ENCODE assay signal across 10 cellular contexts in the genomic region with DNA sequence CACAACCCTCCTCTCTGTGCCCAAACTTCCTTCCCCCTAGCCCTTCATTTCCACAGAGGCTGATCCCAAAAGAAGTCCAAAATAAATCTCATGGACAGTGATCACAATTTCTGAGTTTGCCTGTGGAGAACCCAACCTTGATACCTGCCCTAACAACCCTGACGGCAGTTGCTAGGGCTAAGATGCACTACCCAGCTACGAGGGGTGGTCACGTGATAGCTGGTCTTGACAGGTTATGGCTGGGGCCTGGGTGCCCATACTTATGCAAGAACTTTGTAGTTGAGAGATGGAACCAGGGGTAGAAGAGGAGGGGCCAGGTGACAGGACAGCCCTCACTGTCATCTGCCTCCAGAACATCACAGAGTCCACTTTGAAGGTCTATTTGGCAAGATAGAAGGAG.
"Had no signal": no experiment of that assay in that cellular context is flagged by ENCODE, and none has a peak within 500 bp of the region (broad histone marks: within the 10 kb centered on the region; RNA-seq: fewer than 3 reads in every experiment).

No MANE protein-coding gene starts in this region.

- H2AFZ ChIP-seq: GM23248 had no signal

- ATAC-seq: HCT116 had no signal

- H3K4me1 ChIP-seq: HAP-1 had no signal

- H3K4me2 ChIP-seq: KMS-11 had no signal

- H3K27ac ChIP-seq: GM23248, HL-60, KMS-11 had no signal

- H3K4me3 ChIP-seq: GM23248, HAP-1 had no signal

- H3K9me3 ChIP-seq: HAP-1 had no signal

- DNase-seq: GM23248, GOT3, H7, HFFc6, IMR-90, KBM-7 had no signal

- H3K36me3 ChIP-seq: HAP-1 had no signal

- H3K9ac ChIP-seq: GM23248, KMS-11 had no signal
